ENCODE assay signal across 8 cellular contexts in genomic region chr5:173327948-173328895, GRCh38. TPM values are rescaled to one million over a fixed set of nuclear protein-coding genes. Genes with fewer than 3 reads are reported as not detected.
DNase-seq lines count a peak whose midpoint lies in the region; ATAC-seq and TF ChIP-seq lines count a peak whose summit lies in the region.

TSS of gene STC2 (minus strand) at chr5:173328414. CDS start at chr5:173328193, 221 bp downstream.

- peak within 1 kb of the TSS; percentile 98 for H3K4me3 Mint-ChIP-seq in activated T-helper 2 cell treated with anti-CD3 and anti-CD28 coated beads, Interferon-gamma antibody, Interleukin-2, Interleukin-4, amounts not matched to agents 10 μg/mL and 5 μg/mL and 100 μg/mL, durations not matched to agents 14 hours and 24 hours and 36 hours (ENCODE audit: low read depth)

- peaks cover 2% of the 10 kb centered on the region for H3K27me3 Mint-ChIP-seq in activated T-helper 2 cell treated with anti-CD3 and anti-CD28 coated beads, Interferon-gamma antibody, Interleukin-2, Interleukin-4, amounts not matched to agents 10 μg/mL and 5 μg/mL and 100 μg/mL, durations not matched to agents 14 hours and 24 hours and 36 hours (ENCODE audit: low read depth)

- H3K9me3 ChIP-seq in parathyroid adenoma (ENCODE audit: control insufficient read depth, low read length): no peaks in the 10 kb centered on the region

- peaks cover 54% of the 10 kb centered on the region for H3K4me1 Mint-ChIP-seq in activated T-helper 2 cell treated with anti-CD3 and anti-CD28 coated beads, Interferon-gamma antibody, Interleukin-2, Interleukin-4, amounts not matched to agents 10 μg/mL and 5 μg/mL and 100 μg/mL, durations not matched to agents 14 hours and 24 hours and 36 hours (ENCODE audit: low read depth)

- H3K27ac ChIP-seq in parathyroid adenoma: peak within 1 kb of the TSS; percentile 54

- H3K36me3 ChIP-seq in parathyroid adenoma (ENCODE audit: control insufficient read depth, insufficient read depth, low read length): no peaks in the 10 kb centered on the region

- H3K4me2 ChIP-seq in parathyroid adenoma (ENCODE audit: low read length): peak within 1 kb of the TSS; percentile 80

- H3K27ac Mint-ChIP-seq in activated T-helper 2 cell treated with anti-CD3 and anti-CD28 coated beads, Interferon-gamma antibody, Interleukin-2, Interleukin-4, amounts not matched to agents 10 μg/mL and 5 μg/mL and 100 μg/mL, durations not matched to agents 14 hours and 24 hours and 36 hours: peak within 1 kb of the TSS; percentile 95

- H3K9me3 Mint-ChIP-seq in activated T-helper 2 cell treated with anti-CD3 and anti-CD28 coated beads, Interferon-gamma antibody, Interleukin-2, Interleukin-4, amounts not matched to agents 10 μg/mL and 5 μg/mL and 100 μg/mL, durations not matched to agents 14 hours and 24 hours and 36 hours: no peaks in the 10 kb centered on the region

- peak within 1 kb of the TSS; percentile 48 for H2AFZ ChIP-seq in parathyroid adenoma

- H3K27me3 ChIP-seq in parathyroid adenoma (ENCODE audit: control insufficient read depth, insufficient read depth, low read length): no peaks in the 10 kb centered on the region

- H3K9ac ChIP-seq in parathyroid adenoma: no peak within 1 kb of the TSS

- intact Hi-C loops in activated T-helper 2 cell treated with anti-CD3 and anti-CD28 coated beads, Interferon-gamma antibody, Interleukin-2, Interleukin-4, amounts not matched to agents 10 μg/mL and 5 μg/mL and 100 μg/mL, durations not matched to agents 14 hours and 24 hours and 36 hours (cut with micrococcal nuclease): loop anchor here (2.0 to 5.0 kb wide), 3 partner anchors 271 to 616 kb away; partner anchors contain the start of gene CREBRF
- intact Hi-C loops in Right ventricle myocardium inferior (cut with DNase I): no loop called here

- no peak for TF ChIP-seq CTCF in parathyroid adenoma (IDR thresholded peaks at IDR 0.05)

- H3K79me2 ChIP-seq in parathyroid adenoma: no peaks in the 10 kb centered on the region

- H3K36me3 Mint-ChIP-seq in activated T-helper 2 cell treated with anti-CD3 and anti-CD28 coated beads, Interferon-gamma antibody, Interleukin-2, Interleukin-4, amounts not matched to agents 10 μg/mL and 5 μg/mL and 100 μg/mL, durations not matched to agents 14 hours and 24 hours and 36 hours (ENCODE audit: low read depth): peaks cover 43% of the 10 kb centered on the region

- no peaks in the 10 kb centered on the region for H3K4me1 ChIP-seq in parathyroid adenoma

- peak within 1 kb of the TSS; percentile 36 for H3K4me3 ChIP-seq in parathyroid adenoma (ENCODE audit: low read depth, low read length)

- ATAC-seq in GM18498 (IDR thresholded peaks at IDR 0.05; ENCODE audit: unreplicated experiment) (peak; percentile 54), HG03045 (IDR thresholded peaks at IDR 0.05; ENCODE audit: unreplicated experiment) (peak; percentile 52), Right ventricle myocardium inferior (peak; percentile 68)

- DNase-seq in 8988T (peak; percentile 47), NCI-H2107 treated with DMSO at 0.1 percent for 48 hours (lab: John Stamatoyannopoulos, UW; ENCODE audit: unreplicated experiment) (peak; percentile 78), Right ventricle myocardium inferior (ENCODE audit: missing footprints) (peak; percentile 89), NOMO-1 treated with dmso at 0.1 percent for 144 hours (lab: John Stamatoyannopoulos, UW; ENCODE audit: unreplicated experiment) (no peak)
- peak; percentile 67 for DNase-seq in activated T-helper 2 cell treated with anti-CD3 and anti-CD28 coated beads, Interferon-gamma antibody, Interleukin-2, Interleukin-4, amounts not matched to agents 10 μg/mL and 5 μg/mL and 100 μg/mL, durations not matched to agents 14 hours and 24 hours and 36 hours (ENCODE audit: low spot score)

RNA-seq across cellular contexts. Expression of gene STC2, which starts in this region (rescaled TPM):
- 21.4 and 22.8 TPM in 2 replicates for total RNA-seq in activated T-helper 2 cell treated with anti-CD3 and anti-CD28 coated beads, Interferon-gamma antibody, Interleukin-2, Interleukin-4, amounts not matched to agents 10 μg/mL and 5 μg/mL and 100 μg/mL, durations not matched to agents 14 hours and 24 hours and 36 hours
- total RNA-seq in Right ventricle myocardium inferior: 10.4 TPM
